Comparison of ENCODE assay signal across 8 cellular contexts in genomic region chr6:31356946-31357466, GRCh38. TPM values are rescaled to one million over a fixed set of nuclear protein-coding genes. Genes with fewer than 3 reads are reported as not detected.
DNase-seq lines count a peak whose midpoint lies in the region; ATAC-seq and TF ChIP-seq lines count a peak whose summit lies in the region.

TSS of gene HLA-B (minus strand) at chr6:31357179. CDS start at chr6:31357158, 21 bp downstream.

- H3K4me1 Mint-ChIP-seq in GM23338, result peaks cover 2% of the 10 kb centered on the region; the same call in 2 of the 3 replicates

- H3K4me1 ChIP-seq in ES-I3 (ENCODE audit: insufficient read depth, low read length) (no peaks in the 10 kb centered on the region), GM23338 (ENCODE audit: insufficient read depth) (no peaks in the 10 kb centered on the region), hepatocyte (ENCODE audit: insufficient read depth) (no peaks in the 10 kb centered on the region), vagina (peaks cover 26% of the 10 kb centered on the region)

- no peaks in the 10 kb centered on the region for H3F3A ChIP-seq in GM23338 (replicated peaks; ENCODE audit: low read depth)

- H3K4me3 Mint-ChIP-seq in GM23338, result peak within 1 kb of the TSS; percentile 86

- no peaks in the 10 kb centered on the region for H3K36me3 ChIP-seq in ES-I3 (ENCODE audit: insufficient read depth, low read length)
- no peaks in the 10 kb centered on the region for H3K36me3 ChIP-seq in GM23338 (ENCODE audit: insufficient read depth)
- no peaks in the 10 kb centered on the region for H3K36me3 ChIP-seq in hepatocyte (replicated peaks; ENCODE audit: insufficient read depth, low read depth)
- peaks cover 0 to 23% of the 10 kb centered on the region in 2 donors for H3K36me3 ChIP-seq in vagina

- TF ChIP-seq CTCF in GM23338 (conservative IDR thresholded peaks at IDR 0.05; ENCODE audit: low read depth in 2 of 2) (no peak), hepatocyte (IDR thresholded peaks at IDR 0.05; ENCODE audit: poor library complexity) (no peak), vagina (IDR thresholded peaks at IDR 0.05) (no peak)

- ATAC-seq in GM23338, result peak; percentile 85

- no peaks in the 10 kb centered on the region for H3K79me2 ChIP-seq in GM23338 (replicated peaks; ENCODE audit: insufficient read depth)
- no peaks in the 10 kb centered on the region for H3K79me2 ChIP-seq in hepatocyte

- H3K27ac Mint-ChIP-seq in GM23338, result no peak within 1 kb of the TSS

- intact Hi-C loops in T-helper 2 cell treated with Interferon-gamma antibody and Interleukin-4, amounts not matched to agents 100 ng/mL and 5 ng/mL, for 36 hours (cut with micrococcal nuclease), result loop anchor here (1.0 to 5.0 kb wide), 4 partner anchors 10 to 1470 kb away; partner anchors contain the start of gene MICA
- intact Hi-C loops in vagina (cut with DNase I), result no loop called here

- H3K27ac ChIP-seq in GM23338 (ENCODE audit: low read depth), result no peak within 1 kb of the TSS
- H3K27ac ChIP-seq in hepatocyte, result no peak within 1 kb of the TSS
- peak within 1 kb of the TSS; percentile 86 for H3K27ac ChIP-seq in vagina

- H3K27me3 Mint-ChIP-seq in GM23338 (ENCODE audit: insufficient read depth, low read depth, poor library complexity), result peaks cover 37% of the 10 kb centered on the region

- peaks cover 22% of the 10 kb centered on the region for H3K36me3 Mint-ChIP-seq in GM23338 (ENCODE audit: low read depth)

- H2AFZ ChIP-seq in GM23338 (no peak within 1 kb of the TSS), hepatocyte (peak within 1 kb of the TSS; percentile 66)

- WGBS in hepatocyte (ENCODE audit: low lambda C conversion rate, missing lambda C conversion rate), result 2% methylated on average over 27 of the region's 39 CpGs

- H3K9ac ChIP-seq in ES-I3 (ENCODE audit: low read depth, low read length), result peak within 1 kb of the TSS; percentile 74

- H3K27me3 ChIP-seq in GM23338 (ENCODE audit: insufficient read depth), result peaks cover 46% of the 10 kb centered on the region
- H3K27me3 ChIP-seq in hepatocyte, result peaks cover 9% of the 10 kb centered on the region
- no peaks in the 10 kb centered on the region for H3K27me3 ChIP-seq in vagina

- peak within 1 kb of the TSS; percentile 61 for H3K4me3 ChIP-seq in GM23338
- peak within 1 kb of the TSS; percentile 42 for H3K4me3 ChIP-seq in hepatocyte
- H3K4me3 ChIP-seq in vagina, result peak within 1 kb of the TSS; percentile 56 to 63

- no peaks in the 10 kb centered on the region; the same call in 2 of the 3 replicates for H3K9me3 Mint-ChIP-seq in GM23338

- H3K4me2 ChIP-seq in GM23338 (peak within 1 kb of the TSS; percentile 74; the same call in 1 of the 2 replicates), hepatocyte (peak within 1 kb of the TSS; percentile 82)

- no peaks in the 10 kb centered on the region for H4K20me1 ChIP-seq in GM23338 (replicated peaks; ENCODE audit: insufficient read depth)
- H4K20me1 ChIP-seq in hepatocyte (ENCODE audit: insufficient read depth, poor library complexity, severe bottlenecking), result no peaks in the 10 kb centered on the region

- DNase-seq in GM23338 (ENCODE audit: low spot score), result peak; percentile 79
- peak; percentile 69 for DNase-seq in LoVo (ENCODE audit: low spot score)
- peak; percentile 94 for DNase-seq in astrocyte of the hippocampus (ENCODE audit: low read depth, low spot score)
- DNase-seq in hepatocyte (ENCODE audit: low spot score), result peak; percentile 87
- DNase-seq in putamen (ENCODE audit: low spot score), result peak; percentile 66
- DNase-seq in vagina (ENCODE audit: extremely low spot score in 2 of 2), result peak in 1 of 2 donors; percentile 97

- no peaks in the 10 kb centered on the region for H3K9me3 ChIP-seq in ES-I3 (ENCODE audit: control insufficient read depth, insufficient read depth, low read length)
- no peaks in the 10 kb centered on the region for H3K9me3 ChIP-seq in hepatocyte (ENCODE audit: low read depth)
- no peaks in the 10 kb centered on the region for H3K9me3 ChIP-seq in vagina

- TF ChIP-seq POLR2A in vagina (IDR thresholded peaks at IDR 0.05), result peak in 1 of 2 donors; percentile 95

- H3K9me2 ChIP-seq in GM23338 (ENCODE audit: insufficient read depth) (no peaks in the 10 kb centered on the region), hepatocyte (replicated peaks; ENCODE audit: insufficient read depth) (no peaks in the 10 kb centered on the region)

TF ChIP-seq in GM23338, 12 proteins besides CTCF, POLR2A, EP300 and RAD21 (continues in another document):
- no peak for TF ChIP-seq EZH2 (IDR thresholded peaks at IDR 0.05; ENCODE audit: low read depth, unreplicated experiment)
- no peak for TF ChIP-seq STAT1 (IDR thresholded peaks at IDR 0.05; ENCODE audit: unreplicated experiment)
- no peak for TF ChIP-seq NANOG (IDR thresholded peaks at IDR 0.05; ENCODE audit: borderline replicate concordance)
- no peak for TF ChIP-seq ZNF331 (CRISPR knock-in tag; IDR thresholded peaks at IDR 0.05; ENCODE audit: low read depth)
- TF ChIP-seq CREB1 (CRISPR knock-in tag; IDR thresholded peaks at IDR 0.05; ENCODE audit: low read depth), result no peak
- TF ChIP-seq POLR2AphosphoS5 (IDR thresholded peaks at IDR 0.05; ENCODE audit: low read depth), result no peak
- no peak for TF ChIP-seq REST (IDR thresholded peaks at IDR 0.05; ENCODE audit: unreplicated experiment)

RNA-seq across cellular contexts. Expression of gene HLA-B, which starts in this region (rescaled TPM):
- total RNA-seq in GM23338 (2014; rRNA removed; shearing (Covaris generic)), result 36.1 and 44.3 TPM in 2 replicates
- polyA plus RNA-seq in GM23338 (2016; fragmentation: Nextera tagmentation; extraction: Ambion mirVana), result 86.0 and 102 TPM in 2 replicates
- 4,049 and 4,078 TPM in 2 replicates for total RNA-seq in T-helper 2 cell treated with Interferon-gamma antibody and Interleukin-4, amounts not matched to agents 100 ng/mL and 5 ng/mL, for 36 hours
- 46.9 and 52.2 TPM in 2 replicates for total RNA-seq in hepatocyte
- 151 and 216 TPM in 2 replicates for polyA plus RNA-seq in hepatocyte
- total RNA-seq in vagina, result 921 TPM

Comparison
In these comparisons a context has a peak if more than half of its experiments do, and no peak if none do; other contexts are left out.
1. RNA of gene HLA-B (total RNA-seq): 4,049 to 4,078 TPM in T-helper 2 cell treated with Interferon-gamma antibody and Interleukin-4, amounts not matched to agents 100 ng/mL and 5 ng/mL, for 36 hours and 921 TPM in vagina (single experiment); 46.9 to 52.2 TPM in hepatocyte and 36.1 to 44.3 TPM in GM23338; every median in the first group is over 10 times any median in the second.
2. Peak in every context shown above with its lines, with median percentiles within 50 percentile points of each other: H3K4me3 ChIP-seq.